ENCODE assay signal across 8 cellular contexts in genomic region chr15:55587321-55588069, GRCh38. TPM values are rescaled to one million over a fixed set of nuclear protein-coding genes. Genes with fewer than 3 reads are reported as not detected.
DNase-seq lines count a peak whose midpoint lies in the region; ATAC-seq and TF ChIP-seq lines count a peak whose summit lies in the region.

No MANE protein-coding gene starts in this region.

- 5 to 9% (median 7%) methylated on average over 43 to 65 of the region's 65 CpGs for WGBS in heart left ventricle, 4 donors

- no peaks in the 10 kb centered on the region for H3K9me2 ChIP-seq in Loucy (replicated peaks; ENCODE audit: low read depth, low read length)

- H3K4me3 ChIP-seq in BLaER1 (peak overlapping the region; percentile 76), Loucy (ENCODE audit: low read length, poor library complexity, severe bottlenecking) (peak overlapping the region; percentile 52), heart left ventricle (peak overlapping the region; percentile 51 to 85 (median 64))

- H3K4me2 ChIP-seq in BLaER1 (peak overlapping the region; percentile 96), Loucy (ENCODE audit: low read depth, low read length, poor library complexity, severe bottlenecking) (no peak overlapping the region)

- H3K36me3 ChIP-seq in BLaER1 (no peaks in the 10 kb centered on the region), Loucy (ENCODE audit: insufficient read depth, low read length) (no peaks in the 10 kb centered on the region), heart left ventricle (no peaks in the 10 kb centered on the region)

- H3K27me3 Mint-ChIP-seq in activated naive CD4-positive, alpha-beta T cell treated with anti-CD3 and anti-CD28 coated beads, Interleukin-2, amount 50 U/mL, for 24 hours, result peaks cover 31% of the 10 kb centered on the region

- no peaks in the 10 kb centered on the region for H3K79me2 ChIP-seq in Loucy (ENCODE audit: insufficient read depth, low read length)

- no peak for TF ChIP-seq POLR2A in heart left ventricle (IDR thresholded peaks at IDR 0.05)

- TF ChIP-seq CTCF in Loucy (conservative IDR thresholded peaks at IDR 0.05; ENCODE audit: low read length) (no peak), heart left ventricle (IDR thresholded peaks at IDR 0.05) (no peak)

- 0 out of 2 replicates have a peak, but pooled peaks cover 6% of the 10 kb centered on the region for H3K4me1 ChIP-seq in BLaER1
- peaks cover 17% of the 10 kb centered on the region for H3K4me1 ChIP-seq in Loucy (ENCODE audit: insufficient read depth, low read length, poor library complexity, severe bottlenecking)
- H3K4me1 ChIP-seq in heart left ventricle, result peaks cover 0 to 13% (median 0%) of the 10 kb centered on the region in 12 donors

- H3K27ac Mint-ChIP-seq in activated naive CD4-positive, alpha-beta T cell treated with anti-CD3 and anti-CD28 coated beads, Interleukin-2, amount 50 U/mL, for 24 hours, result no peak overlapping the region

- peak overlapping the region; percentile 31 for H3K4me3 Mint-ChIP-seq in activated naive CD4-positive, alpha-beta T cell treated with anti-CD3 and anti-CD28 coated beads, Interleukin-2, amount 50 U/mL, for 24 hours

- no peaks in the 10 kb centered on the region for H3K4me1 Mint-ChIP-seq in activated naive CD4-positive, alpha-beta T cell treated with anti-CD3 and anti-CD28 coated beads, Interleukin-2, amount 50 U/mL, for 24 hours

- H4K20me1 ChIP-seq in BLaER1 (no peaks in the 10 kb centered on the region), Loucy (ENCODE audit: insufficient read depth, low read length, poor library complexity, severe bottlenecking) (no peaks in the 10 kb centered on the region)

- ATAC-seq in heart left ventricle, result peak in 3 of 4 donors; percentile 38 to 61 (median 44)
- no peak for ATAC-seq in HG03571 (IDR thresholded peaks at IDR 0.05; ENCODE audit: unreplicated experiment)

- no peaks in the 10 kb centered on the region for H3K9me3 Mint-ChIP-seq in activated naive CD4-positive, alpha-beta T cell treated with anti-CD3 and anti-CD28 coated beads, Interleukin-2, amount 50 U/mL, for 24 hours

- no peak overlapping the region for H2AFZ ChIP-seq in Loucy (ENCODE audit: low read length)

- H3K36me3 Mint-ChIP-seq in activated naive CD4-positive, alpha-beta T cell treated with anti-CD3 and anti-CD28 coated beads, Interleukin-2, amount 50 U/mL, for 24 hours, result no peaks in the 10 kb centered on the region

- intact Hi-C loops in heart left ventricle (cut with DNase I), result loop anchor here in 1 of 10 donors (5.0 kb wide), 1 partner anchor 180 kb away; the partner anchor contains the start of genes CCPG1 and PIERCE2
- intact Hi-C loops in posterior vena cava (cut with DNase I), result no loop called here

- H3K27ac ChIP-seq in BLaER1 (peak overlapping the region; percentile 80), heart left ventricle (peak overlapping the region in 6 of 12 donors; percentile 39 to 89 (median 68))

- H3K9ac ChIP-seq in BLaER1 (peak overlapping the region; percentile 80), Loucy (ENCODE audit: low read depth, low read length, poor library complexity, severe bottlenecking) (no peak overlapping the region)

- H3K9me3 ChIP-seq in BLaER1 (no peaks in the 10 kb centered on the region), Loucy (ENCODE audit: insufficient read depth, low read depth, low read length) (no peaks in the 10 kb centered on the region), heart left ventricle (no peaks in the 10 kb centered on the region)

- 0 out of 2 replicates have a peak, but pooled peaks cover 5% of the 10 kb centered on the region for H3F3A ChIP-seq in Loucy (ENCODE audit: low read depth)

- DNase-seq in GM19238 (ENCODE audit: insufficient read length, low spot score) (peak; percentile 7), heart left ventricle (peak in 4 of 5 donors; percentile 23 to 63 (median 30)), posterior vena cava (ENCODE audit: low spot score) (peak; percentile 83), GF-D8 (lab: John Stamatoyannopoulos, UW) (no peak)

- H3K27me3 ChIP-seq in BLaER1, result peaks cover 36% of the 10 kb centered on the region
- H3K27me3 ChIP-seq in Loucy (ENCODE audit: insufficient read depth, low read length, poor library complexity, severe bottlenecking), result no peaks in the 10 kb centered on the region
- peaks cover 0 to 54% (median 5%) of the 10 kb centered on the region in 9 donors for H3K27me3 ChIP-seq in heart left ventricle

RNA-seq across cellular contexts. Expression of gene PYGO1, which starts 0.7 kb away (rescaled TPM):
- total RNA-seq in heart left ventricle (1 to 10 TPM; 3.9 to 8.2 (median 4.9) TPM), posterior vena cava (10 to 100 TPM; 12.5 to 15.4 TPM)
- 1 to 10 TPM; 1.1 to 2.1 TPM for polyA plus RNA-seq in heart left ventricle
